In genomic region chr7:77536413-77537135, GRCh38 we compare ENCODE assay signal across 8 cellular contexts. TPM values are rescaled to one million over a fixed set of nuclear protein-coding genes. Genes with fewer than 3 reads are reported as not detected.
DNase-seq lines count a peak whose midpoint lies in the region; ATAC-seq lines count a peak whose summit lies in the region.

No MANE protein-coding gene starts in this region.

- peak; percentile 96 to 97 for ATAC-seq in natural killer cell treated with Interleukin-12 subunit alpha and Interleukin-12 subunit beta and Interleukin-15 and Interleukin-18, amount 100 ng/mL, for 72 hours

- no peaks in the 10 kb centered on the region for H3K36me3 Mint-ChIP-seq in activated T-helper 2 cell treated with anti-CD3 and anti-CD28 coated beads, Interferon-gamma antibody, Interleukin-2, Interleukin-4, amounts not matched to agents 10 μg/mL and 5 μg/mL and 100 μg/mL, durations not matched to agents 14 hours and 24 hours and 36 hours (ENCODE audit: low read depth)
- no peaks in the 10 kb centered on the region for H3K36me3 Mint-ChIP-seq in natural killer cell treated with Interleukin-12 subunit alpha and Interleukin-12 subunit beta and Interleukin-15 and Interleukin-18, amount 100 ng/mL, for 72 hours

- intact Hi-C loops in activated T-helper 2 cell treated with anti-CD3 and anti-CD28 coated beads, Interferon-gamma antibody, Interleukin-2, Interleukin-4, amounts not matched to agents 10 μg/mL and 5 μg/mL and 100 μg/mL, durations not matched to agents 14 hours and 24 hours and 36 hours (cut with micrococcal nuclease) = loop anchor here (1.0 to 5.0 kb wide), 5 partner anchors 119 to 269 kb away; partner anchors contain the start of genes GSAP, PHTF2, RSBN1L and TMEM60

- peak overlapping the region; percentile 70 for H3K27ac Mint-ChIP-seq in activated T-helper 2 cell treated with anti-CD3 and anti-CD28 coated beads, Interferon-gamma antibody, Interleukin-2, Interleukin-4, amounts not matched to agents 10 μg/mL and 5 μg/mL and 100 μg/mL, durations not matched to agents 14 hours and 24 hours and 36 hours
- peak overlapping the region; percentile 65 to 85 for H3K27ac Mint-ChIP-seq in natural killer cell treated with Interleukin-12 subunit alpha and Interleukin-12 subunit beta and Interleukin-15 and Interleukin-18, amount 100 ng/mL, for 72 hours

- H3K4me1 Mint-ChIP-seq in activated T-helper 2 cell treated with anti-CD3 and anti-CD28 coated beads, Interferon-gamma antibody, Interleukin-2, Interleukin-4, amounts not matched to agents 10 μg/mL and 5 μg/mL and 100 μg/mL, durations not matched to agents 14 hours and 24 hours and 36 hours (ENCODE audit: low read depth) = peaks cover 14% of the 10 kb centered on the region
- peaks cover 24 to 33% of the 10 kb centered on the region in 2 donors for H3K4me1 Mint-ChIP-seq in natural killer cell treated with Interleukin-12 subunit alpha and Interleukin-12 subunit beta and Interleukin-15 and Interleukin-18, amount 100 ng/mL, for 72 hours (ENCODE audit: low read depth in 2 of 2)

- H3K36me3 ChIP-seq in H7 (replicated peaks; ENCODE audit: control insufficient read depth, insufficient read depth, low read length) = no peaks in the 10 kb centered on the region

- peak; percentile 97 for DNase-seq in ELR (ENCODE audit: low read depth)
- DNase-seq in H7 = peak; percentile 99
- peak; percentile 99 for DNase-seq in LoVo (ENCODE audit: low spot score)
- DNase-seq in RPMI8226 = peak; percentile 99
- peak; percentile 93 for DNase-seq in activated T-helper 2 cell treated with anti-CD3 and anti-CD28 coated beads, Interferon-gamma antibody, Interleukin-2, Interleukin-4, amounts not matched to agents 10 μg/mL and 5 μg/mL and 100 μg/mL, durations not matched to agents 14 hours and 24 hours and 36 hours (ENCODE audit: low spot score)
- DNase-seq in fibroblast of peridontal ligament (ENCODE audit: extremely low read depth) = peak; percentile 94
- peak; percentile 98 for DNase-seq in natural killer cell treated with Interleukin-12 subunit alpha and Interleukin-12 subunit beta and Interleukin-15 and Interleukin-18, amount 100 ng/mL, for 72 hours (ENCODE audit: low spot score)
- DNase-seq in stimulated activated naive CD4-positive, alpha-beta T cell (lab: John Stamatoyannopoulos, UW) = peak; percentile 89 to 95 (median 95)

- H3K4me3 ChIP-seq in H7 (ENCODE audit: insufficient read depth, low read depth, low read length) = peak overlapping the region; percentile 67

- H3K27me3 Mint-ChIP-seq in activated T-helper 2 cell treated with anti-CD3 and anti-CD28 coated beads, Interferon-gamma antibody, Interleukin-2, Interleukin-4, amounts not matched to agents 10 μg/mL and 5 μg/mL and 100 μg/mL, durations not matched to agents 14 hours and 24 hours and 36 hours (ENCODE audit: low read depth) = no peaks in the 10 kb centered on the region
- H3K27me3 Mint-ChIP-seq in natural killer cell treated with Interleukin-12 subunit alpha and Interleukin-12 subunit beta and Interleukin-15 and Interleukin-18, amount 100 ng/mL, for 72 hours = no peaks in the 10 kb centered on the region

- H3K4me3 Mint-ChIP-seq in activated T-helper 2 cell treated with anti-CD3 and anti-CD28 coated beads, Interferon-gamma antibody, Interleukin-2, Interleukin-4, amounts not matched to agents 10 μg/mL and 5 μg/mL and 100 μg/mL, durations not matched to agents 14 hours and 24 hours and 36 hours (ENCODE audit: low read depth) = peak overlapping the region; percentile 87
- H3K4me3 Mint-ChIP-seq in natural killer cell treated with Interleukin-12 subunit alpha and Interleukin-12 subunit beta and Interleukin-15 and Interleukin-18, amount 100 ng/mL, for 72 hours = peak overlapping the region; percentile 87

- H3K9me3 Mint-ChIP-seq in activated T-helper 2 cell treated with anti-CD3 and anti-CD28 coated beads, Interferon-gamma antibody, Interleukin-2, Interleukin-4, amounts not matched to agents 10 μg/mL and 5 μg/mL and 100 μg/mL, durations not matched to agents 14 hours and 24 hours and 36 hours = no peaks in the 10 kb centered on the region
- H3K9me3 Mint-ChIP-seq in natural killer cell treated with Interleukin-12 subunit alpha and Interleukin-12 subunit beta and Interleukin-15 and Interleukin-18, amount 100 ng/mL, for 72 hours = no peaks in the 10 kb centered on the region

- H3K27me3 ChIP-seq in H7 (ENCODE audit: control insufficient read depth, insufficient read depth, low read length) = no peaks in the 10 kb centered on the region

RNA-seq across cellular contexts. Expression of gene PTPN12, which starts 0.5 kb away (rescaled TPM):
- total RNA-seq in H7 (2014; rRNA removed; shearing (Covaris generic)) = 40.9 and 57.0 TPM in 2 replicates
- 9.6 and 10.6 TPM in 2 replicates for total RNA-seq in activated T-helper 2 cell treated with anti-CD3 and anti-CD28 coated beads, Interferon-gamma antibody, Interleukin-2, Interleukin-4, amounts not matched to agents 10 μg/mL and 5 μg/mL and 100 μg/mL, durations not matched to agents 14 hours and 24 hours and 36 hours
- 10 to 100 TPM; 33.8 to 84.3 TPM for total RNA-seq in natural killer cell treated with Interleukin-12 subunit alpha and Interleukin-12 subunit beta and Interleukin-15 and Interleukin-18, amount 100 ng/mL, for 72 hours

Comparison
In these comparisons a context has a peak if more than half of its experiments do, and no peak if none do; other contexts are left out.
1. Peak in every context shown above with its lines: DNase-seq, ATAC-seq and H3K4me3 ChIP-seq.